Comparison of ENCODE assay signal across 17 cellular contexts in the genomic region with DNA sequence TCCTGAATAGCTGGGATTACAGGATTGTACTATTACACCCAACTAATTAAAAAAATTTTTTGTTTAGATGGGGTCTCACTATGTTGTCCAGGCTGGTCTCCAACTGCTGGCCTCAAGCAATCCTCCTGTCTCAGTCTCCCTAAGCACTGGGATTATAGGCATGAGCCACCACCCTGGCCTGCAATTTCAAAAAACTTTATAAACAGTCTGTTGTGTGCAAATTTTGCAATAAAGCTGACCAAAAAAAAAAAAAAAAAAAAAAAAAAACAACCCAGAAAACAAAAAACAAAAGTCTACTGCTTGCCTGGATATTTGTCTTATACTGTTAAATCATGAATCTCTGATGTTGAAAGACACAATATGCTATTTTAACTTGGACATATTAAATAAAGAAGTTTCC. TPM values are rescaled to one million over a fixed set of nuclear protein-coding genes. Genes with fewer than 3 reads are reported as not detected.
A peak's percentile ranks its signal among the peaks of the same experiment; 100 is the strongest.
DNase-seq lines count a peak whose midpoint lies in the region; ATAC-seq and TF ChIP-seq lines count a peak whose summit lies in the region.
"Had no signal": no experiment of that assay in that cellular context is flagged by ENCODE, and none has a peak within 500 bp of the region (broad histone marks: within the 10 kb centered on the region; RNA-seq: fewer than 3 reads in every experiment).

No MANE protein-coding gene starts in this region.

- peaks cover 18% of the 10 kb centered on the region for H3F3A ChIP-seq in smooth muscle cell (ENCODE audit: low read depth)

- H3K27me3 ChIP-seq in CD8-positive, alpha-beta T cell (ENCODE audit: insufficient read depth, low read length) = no peaks in the 10 kb centered on the region
- H3K27me3 ChIP-seq in smooth muscle cell (ENCODE audit: low read depth) = no peaks in the 10 kb centered on the region
- H3K27me3 ChIP-seq in ovary = no peaks in the 10 kb centered on the region

- no peak overlapping the region for H3K4me3 ChIP-seq in CD8-positive, alpha-beta T cell (ENCODE audit: low read depth, low read length)
- H3K4me3 ChIP-seq in smooth muscle cell (no peak overlapping the region), ovary (no peak overlapping the region)
- H3K4me3 ChIP-seq: HAP-1 had no signal

- H3K27ac Mint-ChIP-seq in CD8-positive, alpha-beta T cell = no peak overlapping the region
- H3K27ac Mint-ChIP-seq in T-cell = no peak overlapping the region
- peak overlapping the region in 1 of 6 donors; percentile 34 for H3K27ac Mint-ChIP-seq in immature natural killer cell
- H3K27ac Mint-ChIP-seq in activated CD4-positive, alpha-beta memory T cell treated with anti-CD3 and anti-CD28 coated beads for 36 hours = no peak overlapping the region

- intact Hi-C loops in CD8-positive, alpha-beta T cell (cut with DNase I, micrococcal nuclease) = loop anchor here (5.0 kb wide), 2 partner anchors 79 to 94 kb away; no protein-coding TSS in a partner anchor
- intact Hi-C loops in activated CD4-positive, alpha-beta memory T cell treated with anti-CD3 and anti-CD28 coated beads for 36 hours (cut with micrococcal nuclease) = loop anchor here (5.0 kb wide), 1 partner anchor 159 kb away; a partner anchor contains a TSS
- intact Hi-C loops in ovary (cut with DNase I) = loop anchor here in 2 of 4 donors (5.0 to 10.0 kb wide), 3 partner anchors 76 to 184 kb away; no protein-coding TSS in a partner anchor

- no peak overlapping the region for H3K27ac ChIP-seq in CD8-positive, alpha-beta T cell (ENCODE audit: low read depth, low read length)
- H3K27ac ChIP-seq in smooth muscle cell (ENCODE audit: low read depth) = no peak overlapping the region
- H3K27ac ChIP-seq in ovary = no peak overlapping the region

- POLR2A ChIA-PET in CD8-positive, alpha-beta T cell (lab: Charles Lee) = no interaction called here
- POLR2A ChIA-PET in T-cell (lab: Charles Lee) = interaction anchor here (0.5 to 0.6 kb wide), 3 partner anchors 96 to 199 kb away, joined by 3 to 16 read pairs (median 5); no protein-coding TSS in a partner anchor
- POLR2A ChIA-PET in activated CD4-positive, alpha-beta memory T cell treated with anti-CD3 and anti-CD28 coated beads for 36 hours (lab: Charles Lee) = interaction anchor here (0.8 kb wide), 1 partner anchor 396 kb away, joined by 3 read pairs; no protein-coding TSS in a partner anchor

- TF ChIP-seq POLR2A in ovary (IDR thresholded peaks at IDR 0.05) = no peak

- no peak for DNase-seq in CD8-positive, alpha-beta T cell
- DNase-seq in T-cell (no peak), immature natural killer cell (no peak), smooth muscle cell (lab: John Stamatoyannopoulos, UW; ENCODE audit: unreplicated experiment) (no peak), D341Med (ENCODE audit: low spot score) (no peak), ovary (no peak)
- DNase-seq in activated CD4-positive, alpha-beta memory T cell treated with anti-CD3 and anti-CD28 coated beads for 36 hours = no peak
- DNase-seq: foreskin melanocyte, mammary epithelial cell, NCI-H1436, NCI-H2171 treated with DMSO at 0.1 percent for 48 hours, retina, Right ventricle myocardium superior, T-helper 1 cell had no signal

- peak overlapping the region; percentile 35 for H3K4me2 ChIP-seq in smooth muscle cell

- no peak for TF ChIP-seq CTCF in CD8-positive, alpha-beta T cell (IDR thresholded peaks at IDR 0.05)
- no peak for TF ChIP-seq CTCF in smooth muscle cell (IDR thresholded peaks at IDR 0.05; ENCODE audit: borderline replicate concordance, insufficient read depth, poor library complexity, severe bottlenecking)
- no peak for TF ChIP-seq CTCF in ovary (IDR thresholded peaks at IDR 0.05)

- no peaks in the 10 kb centered on the region for H3K9me3 Mint-ChIP-seq in CD8-positive, alpha-beta T cell
- H3K9me3 Mint-ChIP-seq in T-cell = no peaks in the 10 kb centered on the region
- H3K9me3 Mint-ChIP-seq in immature natural killer cell = no peaks in the 10 kb centered on the region
- no peaks in the 10 kb centered on the region for H3K9me3 Mint-ChIP-seq in activated CD4-positive, alpha-beta memory T cell treated with anti-CD3 and anti-CD28 coated beads for 36 hours
- H3K9me3 Mint-ChIP-seq: activated naive CD4-positive, alpha-beta T cell treated with anti-CD3 and anti-CD28 coated beads, Interleukin-2, amount 50 U/mL, for 72 hours; dendritic cell treated with granulocyte-macrophage colony-stimulating factor and Interleukin-4, amounts not matched to agents 40 ng/mL and 50 ng/mL, for 4 days had no signal

- H2AFZ ChIP-seq in smooth muscle cell (ENCODE audit: low read depth) = no peak overlapping the region

- no peak for ATAC-seq in CD8-positive, alpha-beta T cell
- no peak for ATAC-seq in T-cell (replicated peaks in 1 of 4)
- ATAC-seq: activated naive CD4-positive, alpha-beta T cell treated with anti-CD3 and anti-CD28 coated beads, Interleukin-2, amount 50 U/mL, for 72 hours had no signal

- peaks cover 33% of the 10 kb centered on the region for H3K36me3 Mint-ChIP-seq in CD8-positive, alpha-beta T cell
- H3K36me3 Mint-ChIP-seq in T-cell (peaks cover 22% of the 10 kb centered on the region), immature natural killer cell (peaks cover 0 to 5% (median 0%) of the 10 kb centered on the region in 3 donors)
- H3K36me3 Mint-ChIP-seq in activated CD4-positive, alpha-beta memory T cell treated with anti-CD3 and anti-CD28 coated beads for 36 hours = peaks cover 17% of the 10 kb centered on the region

- no peak overlapping the region for H3K9ac ChIP-seq in smooth muscle cell (ENCODE audit: low read depth)

- no peaks in the 10 kb centered on the region for H3K36me3 ChIP-seq in CD8-positive, alpha-beta T cell (ENCODE audit: insufficient read depth, low read length)
- H3K36me3 ChIP-seq in smooth muscle cell (ENCODE audit: low read depth) = no peaks in the 10 kb centered on the region
- no peaks in the 10 kb centered on the region for H3K36me3 ChIP-seq in ovary
- H3K36me3 ChIP-seq: HAP-1 had no signal

- CTCF ChIA-PET in CD8-positive, alpha-beta T cell (lab: Charles Lee) = interaction anchor here (0.8 to 1.0 kb wide), 2 partner anchors 9 to 20 kb away, joined by 3 to 4 read pairs; no protein-coding TSS in a partner anchor
- CTCF ChIA-PET in T-cell (lab: Charles Lee) = interaction anchor here in 1 of 2 donors (0.6 kb wide), 1 partner anchor 14 kb away, joined by 3 read pairs; no protein-coding TSS in a partner anchor
- CTCF ChIA-PET in activated CD4-positive, alpha-beta memory T cell treated with anti-CD3 and anti-CD28 coated beads for 36 hours (lab: Charles Lee) = no interaction called here

- H3K4me3 Mint-ChIP-seq in CD8-positive, alpha-beta T cell = peak overlapping the region; percentile 88
- H3K4me3 Mint-ChIP-seq in T-cell (peak overlapping the region in 2 of 3 donors; percentile 91 to 93), immature natural killer cell (peak overlapping the region in 4 of 5 donors; percentile 54 to 98 (median 66))
- no peak overlapping the region for H3K4me3 Mint-ChIP-seq in activated CD4-positive, alpha-beta memory T cell treated with anti-CD3 and anti-CD28 coated beads for 36 hours
- H3K4me3 Mint-ChIP-seq: dendritic cell treated with granulocyte-macrophage colony-stimulating factor and Interleukin-4, amounts not matched to agents 40 ng/mL and 50 ng/mL, for 4 days had no signal

- H3K27me3 Mint-ChIP-seq in CD8-positive, alpha-beta T cell (ENCODE audit: low read depth) = no peaks in the 10 kb centered on the region
- no peaks in the 10 kb centered on the region for H3K27me3 Mint-ChIP-seq in T-cell
- peaks cover 14 to 23% (median 16%) of the 10 kb centered on the region in 3 donors for H3K27me3 Mint-ChIP-seq in immature natural killer cell (ENCODE audit: low read depth in 3 of 3)
- H3K27me3 Mint-ChIP-seq in activated CD4-positive, alpha-beta memory T cell treated with anti-CD3 and anti-CD28 coated beads for 36 hours = no peaks in the 10 kb centered on the region
- H3K27me3 Mint-ChIP-seq: dendritic cell treated with granulocyte-macrophage colony-stimulating factor and Interleukin-4, amounts not matched to agents 40 ng/mL and 50 ng/mL, for 4 days had no signal

- H3K4me1 Mint-ChIP-seq in CD8-positive, alpha-beta T cell (ENCODE audit: low read depth) = peaks cover 79% of the 10 kb centered on the region
- H3K4me1 Mint-ChIP-seq in T-cell (peaks cover 79 to 82% (median 80%) of the 10 kb centered on the region in 3 donors), immature natural killer cell (peaks cover 82% of the 10 kb centered on the region in 2 donors)
- H3K4me1 Mint-ChIP-seq in activated CD4-positive, alpha-beta memory T cell treated with anti-CD3 and anti-CD28 coated beads for 36 hours (ENCODE audit: low read depth) = peaks cover 78% of the 10 kb centered on the region

- peaks cover 86% of the 10 kb centered on the region for H3K79me2 ChIP-seq in smooth muscle cell (ENCODE audit: low read depth)

- no peaks in the 10 kb centered on the region for H3K9me3 ChIP-seq in CD8-positive, alpha-beta T cell (ENCODE audit: low read length)
- H3K9me3 ChIP-seq in smooth muscle cell (replicated peaks; ENCODE audit: low read depth) = no peaks in the 10 kb centered on the region
- no peaks in the 10 kb centered on the region for H3K9me3 ChIP-seq in ovary
- H3K9me3 ChIP-seq: HAP-1 had no signal

- peaks cover 87% of the 10 kb centered on the region for H4K20me1 ChIP-seq in smooth muscle cell (ENCODE audit: low read depth)

- no peak for TF ChIP-seq EP300 in ovary (IDR thresholded peaks at IDR 0.05)

- peaks cover 76% of the 10 kb centered on the region for H3K4me1 ChIP-seq in CD8-positive, alpha-beta T cell (ENCODE audit: insufficient read depth, low read length)
- H3K4me1 ChIP-seq in smooth muscle cell (ENCODE audit: low read depth) = peaks cover 40% of the 10 kb centered on the region
- peaks cover 37% of the 10 kb centered on the region for H3K4me1 ChIP-seq in ovary (ENCODE audit: insufficient read depth)

RNA-seq across cellular contexts. Expression of a gene that starts 4.4 kb away (rescaled TPM):
- 100 to 1,000 TPM; 186 to 189 TPM for total RNA-seq in CD8-positive, alpha-beta T cell
- 100 to 1,000 TPM; 114 to 183 (median 127) TPM for total RNA-seq in T-cell
- polyA plus RNA-seq in immature natural killer cell = 10 to 100 TPM in 1 of 3 donors, 1 to 10 TPM in 1, under 1 TPM in 1; 0.27 to 23.8 (median 3.9) TPM
- total RNA-seq in smooth muscle cell = 16.9 and 19.6 TPM in 2 replicates
- polyA plus RNA-seq in smooth muscle cell = 14.3 and 24.9 TPM in 2 replicates
- 10 to 100 TPM; 26.6 to 29.5 TPM for total RNA-seq in activated CD4-positive, alpha-beta memory T cell treated with anti-CD3 and anti-CD28 coated beads for 36 hours
- 10 to 100 TPM; 50.3 to 94.5 (median 78.3) TPM for total RNA-seq in ovary
- 10 to 100 TPM; 35.6 to 81.5 TPM for polyA plus RNA-seq in ovary
